ENCODE assay signal across 1 cellular context in genomic region chr1:224406216-224406615, GRCh38.
TF ChIP-seq lines count a peak whose summit lies in the region.

No MANE protein-coding gene starts in this region.

TF ChIP-seq in WTC11, 78 proteins besides CTCF, POLR2A, EP300 and RAD21 (continued from another document):
- no peak for TF ChIP-seq MAX (CRISPR knock-in tag; IDR thresholded peaks at IDR 0.05)
- no peak for TF ChIP-seq TCF7 (CRISPR knock-in tag; IDR thresholded peaks at IDR 0.05; ENCODE audit: low read depth)
- TF ChIP-seq ATF2 (CRISPR knock-in tag; IDR thresholded peaks at IDR 0.05; ENCODE audit: borderline replicate concordance, low read depth): no peak
- TF ChIP-seq RORB (CRISPR knock-in tag; IDR thresholded peaks at IDR 0.05): no peak
- no peak for TF ChIP-seq ZNF423 (CRISPR knock-in tag; IDR thresholded peaks at IDR 0.05)
- TF ChIP-seq ATF6 (CRISPR knock-in tag; IDR thresholded peaks at IDR 0.05): no peak
- TF ChIP-seq PRRX2 (CRISPR knock-in tag; IDR thresholded peaks at IDR 0.05): no peak
- TF ChIP-seq NFYB (CRISPR knock-in tag; conservative IDR thresholded peaks at IDR 0.05; ENCODE audit: low read depth): no peak
- no peak for TF ChIP-seq ZNF138 (CRISPR knock-in tag; conservative IDR thresholded peaks at IDR 0.05)
- no peak for TF ChIP-seq ZNF425 (CRISPR knock-in tag; conservative IDR thresholded peaks at IDR 0.05)
- TF ChIP-seq FOXP4 (CRISPR knock-in tag; IDR thresholded peaks at IDR 0.05): no peak
- no peak for TF ChIP-seq ZNF281 (CRISPR knock-in tag; IDR thresholded peaks at IDR 0.05)
- TF ChIP-seq CDX4 (CRISPR knock-in tag; IDR thresholded peaks at IDR 0.05; ENCODE audit: borderline replicate concordance): no peak
